In the genomic region with DNA sequence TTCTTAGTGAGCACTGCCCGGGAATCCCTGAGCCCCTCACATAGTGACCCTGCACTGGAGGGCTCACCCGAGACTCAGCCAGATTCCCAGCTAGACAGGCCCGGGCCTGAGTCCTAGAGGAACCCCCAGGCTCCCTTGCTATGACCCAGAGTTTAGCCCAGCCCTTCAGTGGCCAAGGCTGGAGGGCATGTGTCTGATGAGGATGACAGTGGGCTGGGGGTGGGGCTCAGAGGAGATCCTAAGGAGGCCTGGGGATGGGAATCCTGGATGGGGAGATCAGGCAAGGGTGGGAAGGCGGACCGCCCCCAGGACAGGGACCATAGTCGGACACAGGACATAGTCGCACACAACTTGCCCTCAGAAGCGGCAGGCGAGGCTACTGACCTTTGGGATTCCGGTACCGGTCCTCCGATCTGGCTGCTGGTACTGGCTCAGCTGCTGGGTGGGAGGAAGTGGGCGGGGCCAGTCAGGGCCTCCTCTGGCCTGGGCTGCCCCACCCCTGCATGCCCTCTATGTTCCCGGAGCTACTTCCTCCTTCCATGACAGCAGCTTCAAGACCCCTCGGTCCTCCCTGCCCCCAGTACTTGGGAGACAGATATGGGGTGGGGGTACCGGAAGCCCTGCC, we compare ENCODE assay signal across 8 cellular contexts. TPM values are rescaled to one million over a fixed set of nuclear protein-coding genes. Genes with fewer than 3 reads are reported as not detected.
A peak's percentile ranks its signal among the peaks of the same experiment; 100 is the strongest.
DNase-seq lines count a peak whose midpoint lies in the region; ATAC-seq, FAIRE-seq and TF ChIP-seq lines count a peak whose summit lies in the region.

No MANE protein-coding gene starts in this region.

- peaks cover 26% of the 10 kb centered on the region for H3K4me1 Mint-ChIP-seq in activated T-cell treated with anti-CD3 and anti-CD28 coated beads, Interleukin-2, amount 50 U/mL, for 4 hours (ENCODE audit: low read depth)

- no peaks in the 10 kb centered on the region for H3K27me3 Mint-ChIP-seq in activated T-cell treated with anti-CD3 and anti-CD28 coated beads, Interleukin-2, amount 50 U/mL, for 4 hours (ENCODE audit: low read depth)

- H3K9me2 ChIP-seq in MM.1S (replicated peaks; ENCODE audit: insufficient read depth, low read length), result no peaks in the 10 kb centered on the region

- peaks cover 5% of the 10 kb centered on the region; the same call in 1 of the 2 replicates for H3K4me1 ChIP-seq in MM.1S (ENCODE audit: low read length)

- H4K20me1 ChIP-seq in MM.1S (ENCODE audit: insufficient read depth, low read length), result no peaks in the 10 kb centered on the region

- H3K4me3 ChIP-seq in MM.1S (ENCODE audit: low read length), result peak overlapping the region; percentile 67

- H3K27ac ChIP-seq in MM.1S (ENCODE audit: low read length), result no peak overlapping the region

- no peaks in the 10 kb centered on the region for H3K9me3 Mint-ChIP-seq in activated T-cell treated with anti-CD3 and anti-CD28 coated beads, Interleukin-2, amount 50 U/mL, for 4 hours

- H3K4me3 Mint-ChIP-seq in activated T-cell treated with anti-CD3 and anti-CD28 coated beads, Interleukin-2, amount 50 U/mL, for 4 hours, result peak overlapping the region; percentile 88

- H3K27me3 ChIP-seq in MM.1S (replicated peaks; ENCODE audit: insufficient read depth, low read length), result no peaks in the 10 kb centered on the region

- no peaks in the 10 kb centered on the region for H3K9me3 ChIP-seq in MM.1S (replicated peaks; ENCODE audit: insufficient read depth, low read length)

- H3K36me3 ChIP-seq in MM.1S (replicated peaks; ENCODE audit: insufficient read depth, low read length), result no peaks in the 10 kb centered on the region

- TF ChIP-seq CTCF in MM.1S (IDR thresholded peaks at IDR 0.05; ENCODE audit: low read length), result no peak

- H3K4me2 ChIP-seq in MM.1S (ENCODE audit: low read depth, low read length), result peak overlapping the region; percentile 85

- peak overlapping the region; percentile 51; the same call in 1 of the 2 replicates for H3K9ac ChIP-seq in MM.1S (ENCODE audit: low read length)

- no peaks in the 10 kb centered on the region for H3K36me3 Mint-ChIP-seq in activated T-cell treated with anti-CD3 and anti-CD28 coated beads, Interleukin-2, amount 50 U/mL, for 4 hours (ENCODE audit: insufficient read depth)

- no peaks in the 10 kb centered on the region for H3K79me2 ChIP-seq in MM.1S (ENCODE audit: low read length)

- ATAC-seq in GM18520 (IDR thresholded peaks at IDR 0.05; ENCODE audit: unreplicated experiment), result peak; percentile 35
- peak; percentile 64 to 69 for ATAC-seq in activated T-cell treated with anti-CD3 and anti-CD28 coated beads, Interleukin-2, amount 50 U/mL, for 4 hours

- FAIRE-seq in RCC 7860 (lab: Jason Lieb, UNC), result no peak

- H2AFZ ChIP-seq in MM.1S (ENCODE audit: low read length), result peak overlapping the region; percentile 81

- no peaks in the 10 kb centered on the region for H3F3A ChIP-seq in MM.1S (ENCODE audit: insufficient read depth, low read length)

- DNase-seq in MM.1S, result peak; percentile 31
- DNase-seq in activated T-cell treated with anti-CD3 and anti-CD28 coated beads, Interleukin-2, amount 50 U/mL, for 4 hours, result peak; percentile 45
- DNase-seq in iPS-NIHi11 (ENCODE audit: low spot score), result peak; percentile 81
- peak; percentile 39 to 52 for DNase-seq in stimulated activated CD8-positive, alpha-beta memory T cell treated with anti-CD3 and anti-CD28 coated beads, Interleukin-2, amount 100 ng/mL, for 48 hours (ENCODE audit: low read depth in 2 of 2)
- DNase-seq in glomerular visceral epithelial cell (ENCODE audit: extremely low spot score), result no peak
- DNase-seq in NCI-H2171 treated with DMSO at 0.1 percent for 48 hours (lab: John Stamatoyannopoulos, UW), result no peak
- DNase-seq in RCC 7860 (ENCODE audit: low spot score), result no peak

RNA-seq across cellular contexts. Expression of gene CD79B, which starts 1.1 kb away (rescaled TPM):
- 10 to 100 TPM; 15.3 to 21.6 (median 17.1) TPM for total RNA-seq in activated T-cell treated with anti-CD3 and anti-CD28 coated beads, Interleukin-2, amount 50 U/mL, for 4 hours

RNA-seq across cellular contexts. Expression of gene GH1, which starts 12.4 kb away (rescaled TPM):
- total RNA-seq in activated T-cell treated with anti-CD3 and anti-CD28 coated beads, Interleukin-2, amount 50 U/mL, for 4 hours, result not detected

RNA-seq across cellular contexts. Expression of gene CSHL1, which starts 20.0 kb away (rescaled TPM):
- total RNA-seq in activated T-cell treated with anti-CD3 and anti-CD28 coated beads, Interleukin-2, amount 50 U/mL, for 4 hours, result not detected

RNA-seq across cellular contexts. Expression of gene CSH1, which starts 34.7 kb away (rescaled TPM):
- total RNA-seq in activated T-cell treated with anti-CD3 and anti-CD28 coated beads, Interleukin-2, amount 50 U/mL, for 4 hours, result not detected

RNA-seq across cellular contexts. Expression of gene SCN4A, which starts 41.7 kb away (rescaled TPM):
- under 1 TPM in 2 of 3 donors, not detected in 1; 0.05 to 0.14 TPM for total RNA-seq in activated T-cell treated with anti-CD3 and anti-CD28 coated beads, Interleukin-2, amount 50 U/mL, for 4 hours

Comparison
In these comparisons a context has a peak if more than half of its experiments do, and no peak if none do; other contexts are left out.
1. DNase-seq: peak in MM.1S (single experiment), activated T-cell treated with anti-CD3 and anti-CD28 coated beads, Interleukin-2, amount 50 U/mL, for 4 hours (single experiment), iPS-NIHi11 (single experiment) and stimulated activated CD8-positive, alpha-beta memory T cell treated with anti-CD3 and anti-CD28 coated beads, Interleukin-2, amount 100 ng/mL, for 48 hours (2 of 2); none in glomerular visceral epithelial cell (single experiment), NCI-H2171 treated with DMSO at 0.1 percent for 48 hours (single experiment) and RCC 7860 (single experiment).